ENCODE assay signal across 8 cellular contexts in genomic region chr10:15088428-15089261, GRCh38. TPM values are rescaled to one million over a fixed set of nuclear protein-coding genes. Genes with fewer than 3 reads are reported as not detected.
A peak's percentile ranks its signal among the peaks of the same experiment; 100 is the strongest.
DNase-seq lines count a peak whose midpoint lies in the region; ATAC-seq and TF ChIP-seq lines count a peak whose summit lies in the region.

TSS of gene ACBD7 (minus strand) at chr10:15088776. CDS start at chr10:15088728, 48 bp downstream.

- peaks cover 30% of the 10 kb centered on the region for H3K4me1 Mint-ChIP-seq in activated CD4-positive, alpha-beta T cell treated with anti-CD3 and anti-CD28 coated beads, Interleukin-2, amount 10 ng/mL, durations not matched to agents 7 days and 5 days

- no peaks in the 10 kb centered on the region for H3K36me3 ChIP-seq in right lobe of liver

- peak within 1 kb of the TSS; percentile 50 to 61 (median 57) for H3K4me3 ChIP-seq in right lobe of liver

- peak; percentile 99 for ATAC-seq in GM19035 (IDR thresholded peaks at IDR 0.05; ENCODE audit: unreplicated experiment)
- ATAC-seq in HG03280 (IDR thresholded peaks at IDR 0.05; ENCODE audit: unreplicated experiment): peak; percentile 99
- peak; percentile 91 to 94 (median 92) for ATAC-seq in right lobe of liver

- no peaks in the 10 kb centered on the region for H3K36me3 Mint-ChIP-seq in activated CD4-positive, alpha-beta T cell treated with anti-CD3 and anti-CD28 coated beads, Interleukin-2, amount 10 ng/mL, durations not matched to agents 7 days and 5 days (ENCODE audit: low read depth)

- no peaks in the 10 kb centered on the region for H3K9me3 Mint-ChIP-seq in activated CD4-positive, alpha-beta T cell treated with anti-CD3 and anti-CD28 coated beads, Interleukin-2, amount 10 ng/mL, durations not matched to agents 7 days and 5 days

- no peaks in the 10 kb centered on the region for H3K27me3 ChIP-seq in right lobe of liver

- peaks cover 11% of the 10 kb centered on the region for H3K27me3 Mint-ChIP-seq in activated CD4-positive, alpha-beta T cell treated with anti-CD3 and anti-CD28 coated beads, Interleukin-2, amount 10 ng/mL, durations not matched to agents 7 days and 5 days

- POLR2A ChIA-PET in activated CD4-positive, alpha-beta T cell treated with anti-CD3 and anti-CD28 coated beads, Interleukin-2, amount 10 ng/mL, durations not matched to agents 7 days and 5 days (lab: Charles Lee): no interaction called here

- peak within 1 kb of the TSS; percentile 68 for H3K27ac Mint-ChIP-seq in activated CD4-positive, alpha-beta T cell treated with anti-CD3 and anti-CD28 coated beads, Interleukin-2, amount 10 ng/mL, durations not matched to agents 7 days and 5 days

- 20% methylated on average over 18 of the region's 63 CpGs for WGBS in right lobe of liver (ENCODE audit: insufficient coverage, low coverage, low lambda C conversion rate, missing lambda C conversion rate)

- CTCF ChIA-PET in activated CD4-positive, alpha-beta T cell treated with anti-CD3 and anti-CD28 coated beads, Interleukin-2, amount 10 ng/mL, durations not matched to agents 7 days and 5 days (lab: Charles Lee): no interaction called here

- no peak within 1 kb of the TSS for H3K27ac ChIP-seq in right lobe of liver

- peak within 1 kb of the TSS; percentile 70 for H3K4me3 Mint-ChIP-seq in activated CD4-positive, alpha-beta T cell treated with anti-CD3 and anti-CD28 coated beads, Interleukin-2, amount 10 ng/mL, durations not matched to agents 7 days and 5 days

- DNase-seq in Ammon's horn (ENCODE audit: low spot score) (peak; percentile 89), NCI-H510A (lab: John Stamatoyannopoulos, UW) (peak; percentile 57), dermis blood vessel endothelial cell (peak; percentile 87), right lobe of liver (peak; percentile 68 to 77 (median 76))
- peak; percentile 84 for DNase-seq in activated CD4-positive, alpha-beta T cell treated with anti-CD3 and anti-CD28 coated beads, Interleukin-2, amount 10 ng/mL, durations not matched to agents 7 days and 5 days
- peak; percentile 80 for DNase-seq in stimulated activated CD4-positive, alpha-beta T cell treated with anti-CD3 and anti-CD28 coated beads, Interleukin-4, amount 100 ng/mL, for 24 hours

- H3K4me1 ChIP-seq in right lobe of liver: peaks cover 0 to 9% (median 0%) of the 10 kb centered on the region in 4 donors

- intact Hi-C loops in right lobe of liver (cut with DNase I): no loop called here

- TF ChIP-seq CTCF in right lobe of liver (IDR thresholded peaks at IDR 0.05): peak; percentile 42 to 51 (median 48)

- no peaks in the 10 kb centered on the region for H3K9me3 ChIP-seq in right lobe of liver

- no peak for TF ChIP-seq POLR2A in right lobe of liver (IDR thresholded peaks at IDR 0.05)

RNA-seq across cellular contexts. Expression of gene ACBD7, which starts in this region (rescaled TPM):
- 1 to 10 TPM; 8.1 to 9.2 TPM for total RNA-seq in activated CD4-positive, alpha-beta T cell treated with anti-CD3 and anti-CD28 coated beads, Interleukin-2, amount 10 ng/mL, durations not matched to agents 7 days and 5 days
- total RNA-seq in dermis blood vessel endothelial cell: 0.85 and 6.0 TPM in 2 replicates
- total RNA-seq in right lobe of liver: under 1 TPM in 2 of 6 experiments, not detected in 4; 0.16 to 0.18 TPM

Comparison
In these comparisons a context has a peak if more than half of its experiments do, and no peak if none do; other contexts are left out.
1. Peak in DNase-seq, ATAC-seq and H3K4me3 ChIP-seq in right lobe of liver; RNA of the gene not detected or under 1 TPM.